33 cellular contexts compared by ENCODE assay signal in genomic region chr4:141290771-141291170, GRCh38.
"Had no signal": no experiment of that assay in that cellular context is flagged by ENCODE, and none has a peak within 500 bp of the region (broad histone marks: within the 10 kb centered on the region; RNA-seq: fewer than 3 reads in every experiment).

No MANE protein-coding gene starts in this region.

- H3K27me3 ChIP-seq: adrenal gland, body of pancreas, brain microvascular endothelial cell, breast epithelium had no signal

- H3K36me3 ChIP-seq: adrenal gland, brain microvascular endothelial cell, breast epithelium had no signal

- H3K27ac ChIP-seq: adrenal gland, body of pancreas, brain microvascular endothelial cell, breast epithelium, VCaP had no signal

- H3K4me1 ChIP-seq: adrenal gland, body of pancreas, breast epithelium had no signal

- DNase-seq: activated B cell treated with CpG ODN at 0.5 μM for 24 hours; activated CD4-positive, alpha-beta memory T cell treated with anti-CD3 and anti-CD28 coated beads for 36 hours; activated CD4-positive, alpha-beta T cell treated with anti-CD3 and anti-CD28 coated beads for 4 hours; activated CD4-positive, alpha-beta T cell treated with anti-CD3 and anti-CD28 coated beads, Interleukin-2, amount 10 ng/mL, durations not matched to agents 24 days and 14 days; activated CD4-positive, alpha-beta T cell treated with anti-CD3 and anti-CD28 coated beads, Interleukin-2, amount 50 U/mL, for 1 hour; activated CD4-positive, alpha-beta T cell treated with anti-CD3 and anti-CD28 coated beads, Interleukin-2, amount 50 U/mL, for 4 hours; activated CD4-positive, CD25-positive, alpha-beta regulatory T cell treated with anti-CD3 and anti-CD28 coated beads, Interleukin-2, amount 50 U/mL, for 72 hours; activated CD8-positive, alpha-beta memory T cell treated with anti-CD3 and anti-CD28 coated beads, Interleukin-2, amount 50 U/mL, for 4 hours; activated CD8-positive, alpha-beta T cell treated with anti-CD3 and anti-CD28 coated beads for 36 hours; activated effector memory CD4-positive, alpha-beta T cell treated with anti-CD3 and anti-CD28 coated beads, Interleukin-2, amount 50 U/mL, for 16 hours; activated gamma-delta T cell treated with Interleukin-2 at 50 U/mL for 16 hours; activated naive CD4-positive, alpha-beta T cell; activated naive CD4-positive, alpha-beta T cell treated with anti-CD3 and anti-CD28 coated beads for 36 hours; activated naive CD4-positive, alpha-beta T cell treated with anti-CD3 and anti-CD28 coated beads, Interleukin-2, amount 50 U/mL, for 16 hours; activated naive CD8-positive, alpha-beta T cell treated with anti-CD3 and anti-CD28 coated beads for 36 hours; activated T-cell treated with anti-CD3 and anti-CD28 coated beads for 4 hours; activated T-cell treated with anti-CD3 and anti-CD28 coated beads, Interleukin-2, amount 50 U/mL, for 1 hour; activated T-cell treated with anti-CD3 and anti-CD28 coated beads, Interleukin-2, amount 50 U/mL, for 4 hours; activated T-cell treated with anti-CD3 and anti-CD28 coated beads, Interleukin-2, amount 50 U/mL, for 72 hours; adrenal gland; amniotic stem cell; aorta; body of pancreas; brain microvascular endothelial cell; central memory CD4-positive, alpha-beta T cell; T-helper 2 cell; T-helper 9 cell had no signal

- H3K4me3 ChIP-seq: adrenal gland, body of pancreas, breast epithelium had no signal

- H3K9me3 ChIP-seq: adrenal gland, body of pancreas had no signal

- FAIRE-seq: astrocyte, TTC549 had no signal

- ATAC-seq: activated CD8-positive, alpha-beta T cell treated with anti-CD3 and anti-CD28 coated beads for 36 hours; activated naive CD4-positive, alpha-beta T cell treated with anti-CD3 and anti-CD28 coated beads, Interleukin-2, amount 50 U/mL, for 72 hours; activated T-cell treated with anti-CD3 and anti-CD28 coated beads, Interleukin-2, amount 50 U/mL, for 4 hours; activated T-cell treated with anti-CD3 and anti-CD28 coated beads, Interleukin-2, amount 50 U/mL, for 72 hours; activated T-helper 17 cell treated with anti-CD3 and anti-CD28 coated beads, Interleukin-2, amount 50 U/mL, for 72 hours; body of pancreas had no signal
